15 cellular contexts compared by ENCODE assay signal in genomic region chr7:90242369-90243168, GRCh38. TPM values are rescaled to one million over a fixed set of nuclear protein-coding genes. Genes with fewer than 3 reads are reported as not detected.
DNase-seq lines count a peak whose midpoint lies in the region; ATAC-seq and TF ChIP-seq lines count a peak whose summit lies in the region.
"Had no signal": no experiment of that assay in that cellular context is flagged by ENCODE, and none has a peak within 500 bp of the region (broad histone marks: within the 10 kb centered on the region; RNA-seq: fewer than 3 reads in every experiment).

No MANE protein-coding gene starts in this region.

- no peak for TF ChIP-seq CTCF in endodermal cell (conservative IDR thresholded peaks at IDR 0.05)

- H3K9ac ChIP-seq in endodermal cell (ENCODE audit: extremely low read depth, low read length, poor library complexity, severe bottlenecking): no peak overlapping the region

- WGBS in endodermal cell (ENCODE audit: insufficient coverage in 1 of 2, insufficient read length in 1 of 2), 2 experiments: 80 to 94% methylated on average over 3 of the region's 3 CpGs

- H3K36me3 ChIP-seq in endodermal cell (ENCODE audit: control insufficient read depth, insufficient read depth, low read length): no peaks in the 10 kb centered on the region
- H3K36me3 ChIP-seq: heart right ventricle, sigmoid colon had no signal

- H3K4me1 Mint-ChIP-seq in endodermal cell: peaks cover 32% of the 10 kb centered on the region

- no peaks in the 10 kb centered on the region for H3K9me3 Mint-ChIP-seq in endodermal cell
- H3K9me3 Mint-ChIP-seq: activated CD8-positive, alpha-beta T cell treated with anti-CD3 and anti-CD28 coated beads for 36 hours; CD8-positive, alpha-beta memory T cell had no signal

- H3K36me3 Mint-ChIP-seq in endodermal cell (ENCODE audit: low read depth): no peaks in the 10 kb centered on the region

- no peak overlapping the region for H3K4me3 Mint-ChIP-seq in endodermal cell
- H3K4me3 Mint-ChIP-seq: activated CD8-positive, alpha-beta T cell treated with anti-CD3 and anti-CD28 coated beads for 36 hours had no signal

- H3K4me3 ChIP-seq in endodermal cell (ENCODE audit: low read length): no peak overlapping the region
- H3K4me3 ChIP-seq: heart right ventricle, sigmoid colon had no signal

- peaks cover 39% of the 10 kb centered on the region for H3K27me3 Mint-ChIP-seq in endodermal cell (ENCODE audit: insufficient read depth)

- H3K27ac ChIP-seq in endodermal cell (ENCODE audit: low read depth, low read length): peak overlapping the region; percentile 74
- H3K27ac ChIP-seq: heart right ventricle, sigmoid colon had no signal

- DNase-seq in endodermal cell: no peak
- DNase-seq in 8988T: no peak
- no peak for DNase-seq in ureter (ENCODE audit: low spot score)
- no peak for DNase-seq in SK-N-DZ (ENCODE audit: low spot score)
- DNase-seq in NCI-H1048 (lab: John Stamatoyannopoulos, UW): no peak
- DNase-seq: activated CD8-positive, alpha-beta T cell treated with anti-CD3 and anti-CD28 coated beads for 36 hours; CD8-positive, alpha-beta memory T cell; effector CD4-positive, alpha-beta T cell; heart right ventricle; mesenchymal stem cell; sigmoid colon had no signal

- H3K4me1 ChIP-seq in endodermal cell (ENCODE audit: control insufficient read depth, insufficient read depth, low read length): peaks cover 3% of the 10 kb centered on the region

- ATAC-seq in GM18511 (IDR thresholded peaks at IDR 0.05; ENCODE audit: unreplicated experiment): peak; percentile 82
- peak; percentile 63 for ATAC-seq in GM21515 (IDR thresholded peaks at IDR 0.05; ENCODE audit: unreplicated experiment)
- peak; percentile 56 for ATAC-seq in HG03159 (IDR thresholded peaks at IDR 0.05; ENCODE audit: unreplicated experiment)
- ATAC-seq: activated CD8-positive, alpha-beta T cell treated with anti-CD3 and anti-CD28 coated beads for 36 hours; heart right ventricle; SK-N-SH treated with all-trans-retinoic acid at 6 μM for 48 hours had no signal

- no peaks in the 10 kb centered on the region for H3K9me3 ChIP-seq in endodermal cell (ENCODE audit: control insufficient read depth, low read length)
- H3K9me3 ChIP-seq: heart right ventricle, sigmoid colon had no signal

- H3K27ac Mint-ChIP-seq in endodermal cell: no peak overlapping the region
- H3K27ac Mint-ChIP-seq: activated CD8-positive, alpha-beta T cell treated with anti-CD3 and anti-CD28 coated beads for 36 hours had no signal

- no peaks in the 10 kb centered on the region for H3K27me3 ChIP-seq in endodermal cell (ENCODE audit: control insufficient read depth, insufficient read depth, low read length, poor library complexity, severe bottlenecking)
- H3K27me3 ChIP-seq: sigmoid colon had no signal

RNA-seq across cellular contexts. Expression of gene CFAP69, which starts 2.4 kb away (rescaled TPM):
- 1 to 10 TPM; 4.9 to 6.6 TPM for total RNA-seq in endodermal cell
- polyA plus RNA-seq in endodermal cell (2013, experiment 1 of 2): 4.1 TPM
- polyA plus RNA-seq in endodermal cell (2013, experiment 2 of 2): 3.3 TPM
- total RNA-seq in ureter: 9.3 TPM
- 0.24 TPM in 1 of 2 replicates, not detected in the other for polyA plus RNA-seq in SK-N-DZ (2014; cell fraction: cytosol; rRNA removed)
- polyA plus RNA-seq in SK-N-DZ (2014; cell fraction: nucleus; rRNA removed): 1.2 and 7.0 TPM in 2 replicates
- polyA plus RNA-seq: CD8-positive, alpha-beta memory T cell had no signal

RNA-seq across cellular contexts. Expression of gene STEAP2, which starts 31.0 kb away (rescaled TPM):
- total RNA-seq in endodermal cell (10 to 100 TPM in 1 of 2 donors, 1 to 10 TPM in 1; 4.0 to 11.0 TPM), ureter (47.1 TPM)
- polyA plus RNA-seq in endodermal cell (2013, experiment 1 of 2): 3.0 TPM
- polyA plus RNA-seq in endodermal cell (2013, experiment 2 of 2): 1.8 TPM
- 0.34 and 1.5 TPM in 2 replicates for polyA plus RNA-seq in SK-N-DZ (2014; cell fraction: cytosol; rRNA removed)
- polyA plus RNA-seq in SK-N-DZ (2014; cell fraction: nucleus; rRNA removed): 0.43 and 0.72 TPM in 2 replicates
- total RNA-seq: activated CD8-positive, alpha-beta T cell treated with anti-CD3 and anti-CD28 coated beads for 36 hours; CD8-positive, alpha-beta memory T cell had no signal
